Comparison of ENCODE assay signal across 7 cellular contexts in the genomic region with DNA sequence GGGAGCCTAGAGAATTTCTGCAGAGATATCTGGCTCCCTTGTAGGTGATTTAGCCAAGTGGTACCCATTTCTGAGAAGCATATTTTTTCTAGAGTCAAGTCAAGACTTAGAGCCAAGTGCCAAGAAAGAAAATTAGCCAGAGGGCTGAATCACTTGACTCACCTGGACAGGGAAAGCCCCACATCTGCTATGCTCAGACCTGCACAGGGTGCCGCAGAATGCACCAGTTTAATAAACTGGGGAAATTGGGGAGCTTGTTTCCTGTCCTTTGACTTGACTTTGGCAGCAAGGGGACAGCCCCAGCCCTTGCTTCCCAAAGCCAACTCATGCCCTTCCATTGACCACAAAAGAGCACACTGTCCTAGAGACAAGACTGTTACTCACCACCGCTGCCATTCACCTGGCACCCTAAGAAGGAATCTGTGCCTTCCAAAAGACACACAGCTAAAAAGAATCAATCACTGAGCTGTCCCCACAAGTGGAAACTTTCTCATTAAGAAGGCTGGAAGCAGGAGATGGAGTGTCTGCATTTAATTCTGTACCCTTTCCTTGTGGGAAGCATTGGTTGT. TPM values are rescaled to one million over a fixed set of nuclear protein-coding genes. Genes with fewer than 3 reads are reported as not detected.
"Had no signal": no experiment of that assay in that cellular context is flagged by ENCODE, and none has a peak within 500 bp of the region (broad histone marks: within the 10 kb centered on the region; RNA-seq: fewer than 3 reads in every experiment).

No MANE protein-coding gene starts in this region.

RNA-seq across cellular contexts. Expression of a gene that starts 28.9 kb away (rescaled TPM):
- total RNA-seq: activated B cell treated with CpG ODN at 0.5 μM for 24 hours; activated CD4-positive, alpha-beta T cell treated with anti-CD3 and anti-CD28 coated beads, Interleukin-2, amount 10 ng/mL, durations not matched to agents 24 days and 14 days; activated CD8-positive, alpha-beta T cell treated with anti-CD3 and anti-CD28 coated beads, Interleukin-2, amount 10 ng/mL, durations not matched to agents 7 days and 5 days; activated T-helper 1 cell treated with anti-CD3 and anti-CD28 coated beads, Interleukin-12 subunit alpha, Interleukin-12 subunit beta, Interleukin-2, Interleukin-4 antibody, amounts not matched to agents 30 ng/mL and 10 ng/mL and 1 ng/mL, durations not matched to agents 14 hours and 24 hours and 36 hours; ascending aorta; M059J; PC-3 had no signal
